Comparison of ENCODE assay signal across 12 cellular contexts in the genomic region with DNA sequence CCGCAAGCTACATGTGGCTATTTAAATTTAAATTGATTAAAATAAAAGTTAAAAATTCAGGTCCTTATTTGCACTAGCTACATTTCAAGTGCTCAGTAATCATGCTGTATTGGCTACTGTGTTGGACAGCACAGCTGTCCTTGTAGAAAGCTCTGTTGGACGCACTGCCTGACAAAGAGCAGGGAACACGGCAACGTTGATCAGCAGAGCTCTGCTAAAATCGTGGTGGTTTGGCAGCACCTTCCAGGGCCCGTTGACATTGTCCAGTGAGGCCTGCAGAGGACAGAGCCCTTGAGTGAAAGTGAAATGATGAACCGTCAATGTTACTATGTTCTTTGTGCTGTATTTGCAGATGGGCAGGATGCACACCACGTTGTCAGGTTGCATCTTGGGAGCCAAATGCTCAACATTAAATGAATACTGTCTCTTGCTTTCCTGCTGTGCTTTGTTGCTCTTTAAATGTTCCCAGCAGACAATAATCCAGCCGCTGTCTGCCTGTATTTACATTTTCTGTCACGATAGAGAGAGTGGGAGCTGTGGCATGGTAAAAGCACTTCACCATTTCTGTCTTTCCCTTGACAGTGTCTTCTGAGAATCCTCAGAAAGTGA.
"Had no signal": no experiment of that assay in that cellular context is flagged by ENCODE, and none has a peak within 500 bp of the region (broad histone marks: within the 10 kb centered on the region; RNA-seq: fewer than 3 reads in every experiment).

No MANE protein-coding gene starts in this region.

- H3K27me3 ChIP-seq: right lobe of liver, upper lobe of left lung had no signal

- H3K4me3 ChIP-seq: right lobe of liver, upper lobe of left lung had no signal

- H3K9me3 ChIP-seq: right lobe of liver, upper lobe of left lung had no signal

- H3K36me3 ChIP-seq: right lobe of liver, upper lobe of left lung had no signal

- DNase-seq: activated CD4-positive, alpha-beta T cell treated with anti-CD3 and anti-CD28 coated beads, Interleukin-2, amount 50 U/mL, for 1 hour; activated CD8-positive, alpha-beta memory T cell treated with anti-CD3 and anti-CD28 coated beads for 24 hours; activated naive CD4-positive, alpha-beta T cell; aorta; cortex of kidney; effector CD4-positive, alpha-beta T cell; foreskin fibroblast; immature natural killer cell; right lobe of liver; stimulated activated naive CD8-positive, alpha-beta T cell treated with anti-CD3 and anti-CD28 coated beads, Interleukin-15, Interleukin-2, amounts not matched to agents 100 U/mL and 50 U/mL, for 24 hours; T-helper 9 cell; upper lobe of left lung had no signal

- H3K27ac ChIP-seq: right lobe of liver, upper lobe of left lung had no signal

- H3K4me1 ChIP-seq: right lobe of liver, upper lobe of left lung had no signal
